Comparison of ENCODE assay signal across 8 cellular contexts in genomic region chr10:29496341-29497162, GRCh38.
DNase-seq lines count a peak whose midpoint lies in the region; ATAC-seq lines count a peak whose summit lies in the region.

No MANE protein-coding gene starts in this region.

- no peak overlapping the region for H3K9ac ChIP-seq in HUES48 (ENCODE audit: low read depth, low read length)

- H3K4me3 ChIP-seq in HUES48 (ENCODE audit: low read depth, low read length) (no peak overlapping the region), right cardiac atrium (ENCODE audit: low read length) (no peak overlapping the region)

- H3K36me3 ChIP-seq in HUES48 (ENCODE audit: control insufficient read depth, insufficient read depth, low read length): 0 out of 2 replicates have a peak, but pooled peaks cover 5% of the 10 kb centered on the region

- no peaks in the 10 kb centered on the region for H3K27me3 ChIP-seq in HUES48 (ENCODE audit: control insufficient read depth, insufficient read depth, low read length)
- H3K27me3 ChIP-seq in right cardiac atrium (ENCODE audit: control insufficient read depth, insufficient read depth): no peaks in the 10 kb centered on the region

- DNase-seq in AG08396 (ENCODE audit: low spot score) (peak; percentile 79), SW480 (ENCODE audit: low spot score) (peak; percentile 44), amniotic epithelial cell (ENCODE audit: low read depth) (peak; percentile 53), right cardiac atrium (peak; percentile 74 to 90 (median 89)), retina (peak; percentile 76)

- intact Hi-C loops in right cardiac atrium (cut with DNase I): no loop called here

- WGBS in right cardiac atrium: 31% methylated on average over 14 of the region's 14 CpGs

- H3K27ac ChIP-seq in HUES48 (ENCODE audit: low read depth, low read length): peak overlapping the region; percentile 67
- no peak overlapping the region for H3K27ac ChIP-seq in right cardiac atrium (ENCODE audit: low read length)

- H3K9me3 ChIP-seq in HUES48 (ENCODE audit: control insufficient read depth, insufficient read depth, low read length) (no peaks in the 10 kb centered on the region), right cardiac atrium (ENCODE audit: control insufficient read depth, low read length) (no peaks in the 10 kb centered on the region)

- H3K4me1 ChIP-seq in HUES48 (ENCODE audit: control insufficient read depth, insufficient read depth, low read length) (peaks cover 10% of the 10 kb centered on the region; the same call in 1 of the 2 replicates), right cardiac atrium (ENCODE audit: control insufficient read depth, insufficient read depth, low read length) (no peaks in the 10 kb centered on the region)

- peak; percentile 67 for ATAC-seq in GM18861 (IDR thresholded peaks at IDR 0.05; ENCODE audit: unreplicated experiment)
- ATAC-seq in right cardiac atrium: peak; percentile 78 to 80
- ATAC-seq in HG02623 (IDR thresholded peaks at IDR 0.05; ENCODE audit: unreplicated experiment): no peak
